2 cellular contexts compared by ENCODE assay signal in genomic region chr21:46048926-46049889, GRCh38.
TF ChIP-seq lines count a peak whose summit lies in the region.

No MANE protein-coding gene starts in this region.

TF ChIP-seq in liver, 16 proteins besides CTCF, POLR2A, EP300 and RAD21 (continued from another document):
- TF ChIP-seq ATF3 (IDR thresholded peaks at IDR 0.05): no peak
- TF ChIP-seq FOXA2 (IDR thresholded peaks at IDR 0.05): no peak
- TF ChIP-seq ZBTB33 (IDR thresholded peaks at IDR 0.05): no peak
- TF ChIP-seq TAF1 (conservative IDR thresholded peaks at IDR 0.05): no peak
- TF ChIP-seq NR2F2 (IDR thresholded peaks at IDR 0.05): peak; percentile 73
- TF ChIP-seq RXRA (IDR thresholded peaks at IDR 0.05): peak in 1 of 2 donors; percentile 21

TF ChIP-seq in HepG2, 621 proteins besides CTCF, POLR2A, EP300 and RAD21 (continued from another document):
- TF ChIP-seq ARID4A (CRISPR knock-in tag; IDR thresholded peaks at IDR 0.05; ENCODE audit: borderline replicate concordance): no peak
